Comparison of ENCODE assay signal across 15 cellular contexts in genomic region chr2:62794791-62795190, GRCh38.
DNase-seq lines count a peak whose midpoint lies in the region; ATAC-seq, FAIRE-seq and TF ChIP-seq lines count a peak whose summit lies in the region.
"Had no signal": no experiment of that assay in that cellular context is flagged by ENCODE, and none has a peak within 500 bp of the region (broad histone marks: within the 10 kb centered on the region; RNA-seq: fewer than 3 reads in every experiment).

No MANE protein-coding gene starts in this region.

- H3K27ac ChIP-seq in endothelial cell of umbilical vein (ENCODE audit: insufficient read depth, low read depth, low read length) = no peak overlapping the region
- H3K27ac ChIP-seq: ovary had no signal

- H3K9me3 ChIP-seq in endothelial cell of umbilical vein (replicated peaks; ENCODE audit: control insufficient read depth, insufficient read depth, low read length) = no peaks in the 10 kb centered on the region
- H3K9me3 ChIP-seq: ovary had no signal

- no peaks in the 10 kb centered on the region for H3K27me3 Mint-ChIP-seq in progenitor cell of endocrine pancreas
- H3K27me3 Mint-ChIP-seq in stimulated activated memory B cell treated with anti-CD40 and anti-IgM and Interleukin-4, amounts not matched to agents 10 μg/mL and 1 μg/mL and 100 μg/mL, for 72 hours = no peaks in the 10 kb centered on the region
- H3K27me3 Mint-ChIP-seq: central memory CD8-positive, alpha-beta T cell had no signal

- peak overlapping the region in 1 of 3 experiments; percentile 17 for H3K4me3 ChIP-seq in endothelial cell of umbilical vein (replicated peaks in 1 of 3; ENCODE audit: insufficient read depth in 1 of 3, low read depth in 1 of 3, low read length in 3 of 3)
- H3K4me3 ChIP-seq: lung, ovary had no signal

- no peaks in the 10 kb centered on the region for H3K27me3 ChIP-seq in endothelial cell of umbilical vein (ENCODE audit: control insufficient read depth in 2 of 2, insufficient read depth in 2 of 2, low read length in 2 of 2)
- H3K27me3 ChIP-seq: ovary had no signal

- ATAC-seq in stimulated activated memory B cell treated with anti-CD40 and anti-IgM and Interleukin-4, amounts not matched to agents 10 μg/mL and 1 μg/mL and 100 μg/mL, for 72 hours = no peak
- ATAC-seq: activated CD4-positive, CD25-positive, alpha-beta regulatory T cell treated with anti-CD3 and anti-CD28 coated beads, Interleukin-2, amount 50 U/mL, for 24 hours had no signal

- peaks cover 3% of the 10 kb centered on the region for H3K9me3 Mint-ChIP-seq in progenitor cell of endocrine pancreas (ENCODE audit: low read depth)
- H3K9me3 Mint-ChIP-seq in stimulated activated memory B cell treated with anti-CD40 and anti-IgM and Interleukin-4, amounts not matched to agents 10 μg/mL and 1 μg/mL and 100 μg/mL, for 72 hours = no peaks in the 10 kb centered on the region
- H3K9me3 Mint-ChIP-seq: activated T-helper 1 cell treated with anti-CD3 and anti-CD28 coated beads, Interleukin-12 subunit alpha, Interleukin-12 subunit beta, Interleukin-2, Interleukin-4 antibody, amounts not matched to agents 30 ng/mL and 10 ng/mL and 1 ng/mL, durations not matched to agents 14 hours and 24 hours and 36 hours; central memory CD8-positive, alpha-beta T cell had no signal

- no peak overlapping the region for H3K4me3 Mint-ChIP-seq in progenitor cell of endocrine pancreas (ENCODE audit: low read depth)
- no peak overlapping the region for H3K4me3 Mint-ChIP-seq in stimulated activated memory B cell treated with anti-CD40 and anti-IgM and Interleukin-4, amounts not matched to agents 10 μg/mL and 1 μg/mL and 100 μg/mL, for 72 hours
- H3K4me3 Mint-ChIP-seq: activated T-helper 1 cell treated with anti-CD3 and anti-CD28 coated beads, Interleukin-12 subunit alpha, Interleukin-12 subunit beta, Interleukin-2, Interleukin-4 antibody, amounts not matched to agents 30 ng/mL and 10 ng/mL and 1 ng/mL, durations not matched to agents 14 hours and 24 hours and 36 hours; central memory CD8-positive, alpha-beta T cell had no signal

- H3K4me2 ChIP-seq in endothelial cell of umbilical vein (ENCODE audit: insufficient read depth, low read length) = peak overlapping the region; percentile 72

- CTCF ChIA-PET in endothelial cell of umbilical vein (lab: Charles Lee) = no interaction called here

- intact Hi-C loops in endothelial cell of umbilical vein (cut with micrococcal nuclease) = loop anchor here (10.0 kb wide), 1 partner anchor 130 kb away; no protein-coding TSS in a partner anchor

- dilution Hi-C loops in endothelial cell of umbilical vein (cut with MboI; ENCODE audit: extremely low pct_ligation_motif_present, low sequenced_read_pairs) = no loop called here

- no peaks in the 10 kb centered on the region for H3K36me3 Mint-ChIP-seq in progenitor cell of endocrine pancreas (ENCODE audit: insufficient read depth)
- H3K36me3 Mint-ChIP-seq in stimulated activated memory B cell treated with anti-CD40 and anti-IgM and Interleukin-4, amounts not matched to agents 10 μg/mL and 1 μg/mL and 100 μg/mL, for 72 hours = no peaks in the 10 kb centered on the region

- peaks cover 35% of the 10 kb centered on the region for H3K4me1 Mint-ChIP-seq in progenitor cell of endocrine pancreas (ENCODE audit: low read depth)
- peaks cover 6% of the 10 kb centered on the region for H3K4me1 Mint-ChIP-seq in stimulated activated memory B cell treated with anti-CD40 and anti-IgM and Interleukin-4, amounts not matched to agents 10 μg/mL and 1 μg/mL and 100 μg/mL, for 72 hours

- no peak for TF ChIP-seq CTCF in endothelial cell of umbilical vein (IDR thresholded peaks at IDR 0.05; ENCODE audit: extremely low read depth in 1 of 2, insufficient read depth in 1 of 2, low read depth in 1 of 2, low read length in 2 of 2)
- TF ChIP-seq CTCF in progenitor cell of endocrine pancreas (IDR thresholded peaks at IDR 0.05; ENCODE audit: unreplicated experiment) = no peak

- H3K9ac ChIP-seq in endothelial cell of umbilical vein (replicated peaks; ENCODE audit: extremely low read depth, insufficient read depth, low read length) = no peak overlapping the region

- no peak for TF ChIP-seq POLR2A in endothelial cell of umbilical vein (IDR thresholded peaks at IDR 0.05; ENCODE audit: low read depth, low read length)

- peak; percentile 33 for FAIRE-seq in endothelial cell of umbilical vein (lab: Jason Lieb, UNC)

- BruUV-seq in endothelial cell of umbilical vein (replicated peaks; lab: Mats Ljungman, UMichigan) = no TSS peak

- peaks cover 2% of the 10 kb centered on the region for H3K79me2 ChIP-seq in endothelial cell of umbilical vein (ENCODE audit: control insufficient read depth, insufficient read depth, low read length)

- no peaks in the 10 kb centered on the region for H3K9me1 ChIP-seq in endothelial cell of umbilical vein (replicated peaks; ENCODE audit: control insufficient read depth, extremely low read depth, insufficient read depth, low read length)

- H3K4me1 ChIP-seq in endothelial cell of umbilical vein (ENCODE audit: control insufficient read depth, extremely low read depth, insufficient read depth, low read length) = peaks cover 13% of the 10 kb centered on the region

- peak overlapping the region; percentile 29 for H3K27ac Mint-ChIP-seq in progenitor cell of endocrine pancreas
- no peak overlapping the region for H3K27ac Mint-ChIP-seq in stimulated activated memory B cell treated with anti-CD40 and anti-IgM and Interleukin-4, amounts not matched to agents 10 μg/mL and 1 μg/mL and 100 μg/mL, for 72 hours
- H3K27ac Mint-ChIP-seq: activated T-helper 1 cell treated with anti-CD3 and anti-CD28 coated beads, Interleukin-12 subunit alpha, Interleukin-12 subunit beta, Interleukin-2, Interleukin-4 antibody, amounts not matched to agents 30 ng/mL and 10 ng/mL and 1 ng/mL, durations not matched to agents 14 hours and 24 hours and 36 hours had no signal

- H4K20me1 ChIP-seq in endothelial cell of umbilical vein (replicated peaks; ENCODE audit: control insufficient read depth, extremely low read depth, insufficient read depth, low read length) = no peaks in the 10 kb centered on the region

- POLR2A ChIA-PET in endothelial cell of umbilical vein (lab: Charles Lee) = no interaction called here

- H2AFZ ChIP-seq in endothelial cell of umbilical vein (ENCODE audit: low read depth, low read length) = no peak overlapping the region

- DNase-seq in DMS 273 (lab: John Stamatoyannopoulos, UW; ENCODE audit: unreplicated experiment) (peak; percentile 5), DMS 273 treated with DMSO at 0.1 percent for 48 hours (lab: John Stamatoyannopoulos, UW) (no peak), NCI-H446 treated with DMSO at 0.1 percent for 48 hours (lab: John Stamatoyannopoulos, UW) (peak; percentile 65), endothelial cell of umbilical vein (ENCODE audit: low read depth, low spot score) (peak; percentile 78), progenitor cell of endocrine pancreas (ENCODE audit: low spot score, unreplicated experiment) (no peak), HUDEP-2 (lab: John Stamatoyannopoulos, UW; ENCODE audit: unreplicated experiment in 76 of 76) (no peak), GDM1 (lab: John Stamatoyannopoulos, UW) (no peak)
- DNase-seq: NCI-H510A, ovary, substantia nigra had no signal

- no peaks in the 10 kb centered on the region for H3K36me3 ChIP-seq in endothelial cell of umbilical vein (ENCODE audit: control insufficient read depth in 2 of 2, extremely low read depth in 1 of 2, insufficient read depth in 2 of 2, low read length in 2 of 2)
- H3K36me3 ChIP-seq: ovary had no signal

TF ChIP-seq in endothelial cell of umbilical vein, 7 proteins besides CTCF, POLR2A, EP300 and RAD21:
- no peak for TF ChIP-seq EZH2 (IDR thresholded peaks at IDR 0.05; ENCODE audit: borderline replicate concordance, low read depth, low read length, severe bottlenecking)
- no peak for TF ChIP-seq FOS (IDR thresholded peaks at IDR 0.05; ENCODE audit: borderline replicate concordance, insufficient read depth, low read length)
- TF ChIP-seq MAX (IDR thresholded peaks at IDR 0.05; ENCODE audit: insufficient read depth, insufficient read length) = no peak
- no peak for TF ChIP-seq POLR2AphosphoS5 (IDR thresholded peaks at IDR 0.05; ENCODE audit: insufficient read depth, low read depth, low read length)

Comparison
In these comparisons a context has a peak if more than half of its experiments do, and no peak if none do; other contexts are left out.
1. DNase-seq: peak in DMS 273 (single experiment), NCI-H446 treated with DMSO at 0.1 percent for 48 hours (single experiment) and endothelial cell of umbilical vein (single experiment); none in DMS 273 treated with DMSO at 0.1 percent for 48 hours (single experiment), progenitor cell of endocrine pancreas (single experiment), HUDEP-2 (0 of 76) and GDM1 (single experiment).